In the genomic region with DNA sequence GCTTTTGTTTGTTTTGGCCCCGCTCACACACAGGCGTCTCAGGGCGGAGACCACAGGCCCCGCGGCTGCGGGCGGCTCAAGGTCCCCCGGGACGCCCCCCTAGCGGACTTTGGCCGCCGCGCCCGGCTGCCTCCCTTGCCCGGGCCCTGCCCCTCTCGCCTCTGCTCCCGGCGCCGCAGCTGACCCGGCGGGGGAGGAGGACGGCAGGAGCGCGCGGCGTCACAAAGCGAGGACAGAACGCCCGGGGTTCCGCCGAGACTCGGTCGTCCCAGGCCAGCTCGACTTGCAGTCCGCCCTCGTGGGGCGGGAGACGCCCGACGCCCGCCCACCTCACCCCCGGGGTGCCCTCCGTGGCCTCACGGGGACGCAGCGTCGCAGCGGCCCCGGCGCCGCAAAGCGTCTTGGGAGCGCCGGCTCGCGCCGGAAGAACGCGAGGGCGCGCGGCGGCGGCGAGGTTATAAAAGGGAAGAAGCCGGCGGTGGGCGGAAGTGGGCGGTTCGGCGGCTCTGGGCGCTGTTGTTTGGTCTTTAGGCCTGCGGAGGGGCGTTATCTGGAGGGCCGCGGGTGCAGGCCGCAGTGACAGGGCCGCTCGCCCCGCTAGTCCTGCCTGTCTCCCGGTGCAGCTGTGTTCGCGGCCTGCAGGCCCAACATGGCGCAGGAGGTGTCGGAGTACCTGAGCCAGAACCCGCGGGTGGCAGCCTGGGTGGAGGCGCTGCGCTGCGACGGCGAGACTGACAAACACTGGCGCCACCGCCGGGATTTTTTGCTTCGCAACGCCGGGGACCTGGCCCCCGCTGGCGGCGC, we compare ENCODE assay signal across 1 cellular context.
A peak's percentile ranks its signal among the peaks of the same experiment; 100 is the strongest.
TF ChIP-seq lines count a peak whose summit lies in the region.

A gene with protein sequence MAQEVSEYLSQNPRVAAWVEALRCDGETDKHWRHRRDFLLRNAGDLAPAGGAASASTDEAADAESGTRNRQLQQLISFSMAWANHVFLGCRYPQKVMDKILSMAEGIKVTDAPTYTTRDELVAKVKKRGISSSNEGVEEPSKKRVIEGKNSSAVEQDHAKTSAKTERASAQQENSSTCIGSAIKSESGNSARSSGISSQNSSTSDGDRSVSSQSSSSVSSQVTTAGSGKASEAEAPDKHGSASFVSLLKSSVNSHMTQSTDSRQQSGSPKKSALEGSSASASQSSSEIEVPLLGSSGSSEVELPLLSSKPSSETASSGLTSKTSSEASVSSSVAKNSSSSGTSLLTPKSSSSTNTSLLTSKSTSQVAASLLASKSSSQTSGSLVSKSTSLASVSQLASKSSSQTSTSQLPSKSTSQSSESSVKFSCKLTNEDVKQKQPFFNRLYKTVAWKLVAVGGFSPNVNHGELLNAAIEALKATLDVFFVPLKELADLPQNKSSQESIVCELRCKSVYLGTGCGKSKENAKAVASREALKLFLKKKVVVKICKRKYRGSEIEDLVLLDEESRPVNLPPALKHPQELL (plus strand): TSS at position 488 of the 804 bp plus-strand sequence. CDS start 162 bp downstream, at position 650.

TF ChIP-seq in liver, 16 proteins besides CTCF, POLR2A, EP300 and RAD21 (continued from another document):
- TF ChIP-seq, protein P1, sequence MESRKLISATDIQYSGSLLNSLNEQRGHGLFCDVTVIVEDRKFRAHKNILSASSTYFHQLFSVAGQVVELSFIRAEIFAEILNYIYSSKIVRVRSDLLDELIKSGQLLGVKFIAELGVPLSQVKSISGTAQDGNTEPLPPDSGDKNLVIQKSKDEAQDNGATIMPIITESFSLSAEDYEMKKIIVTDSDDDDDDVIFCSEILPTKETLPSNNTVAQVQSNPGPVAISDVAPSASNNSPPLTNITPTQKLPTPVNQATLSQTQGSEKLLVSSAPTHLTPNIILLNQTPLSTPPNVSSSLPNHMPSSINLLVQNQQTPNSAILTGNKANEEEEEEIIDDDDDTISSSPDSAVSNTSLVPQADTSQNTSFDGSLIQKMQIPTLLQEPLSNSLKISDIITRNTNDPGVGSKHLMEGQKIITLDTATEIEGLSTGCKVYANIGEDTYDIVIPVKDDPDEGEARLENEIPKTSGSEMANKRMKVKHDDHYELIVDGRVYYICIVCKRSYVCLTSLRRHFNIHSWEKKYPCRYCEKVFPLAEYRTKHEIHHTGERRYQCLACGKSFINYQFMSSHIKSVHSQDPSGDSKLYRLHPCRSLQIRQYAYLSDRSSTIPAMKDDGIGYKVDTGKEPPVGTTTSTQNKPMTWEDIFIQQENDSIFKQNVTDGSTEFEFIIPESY (IDR thresholded peaks at IDR 0.05): no peak
- TF ChIP-seq HNF4G (IDR thresholded peaks at IDR 0.05) (peak; percentile 58), RXRA (IDR thresholded peaks at IDR 0.05) (peak; percentile 2 to 5), HNF4A (conservative IDR thresholded peaks at IDR 0.05) (peak; percentile 61 to 62)
TF ChIP-seq in liver: peak in this region for 9.
